In genomic region chrX:120238947-120239346, GRCh38 we compare ENCODE assay signal across 19 cellular contexts.
"Had no signal": no experiment of that assay in that cellular context is flagged by ENCODE, and none has a peak within 500 bp of the region (broad histone marks: within the 10 kb centered on the region; RNA-seq: fewer than 3 reads in every experiment).

No MANE protein-coding gene starts in this region.

- H3K27me3 ChIP-seq: esophagus squamous epithelium, tibial artery had no signal

- ATAC-seq: activated T-cell treated with anti-CD3 and anti-CD28 coated beads, Interleukin-2, amount 50 U/mL, for 72 hours; left ventricle myocardium superior; naive thymus-derived CD4-positive, alpha-beta T cell; sciatic nerve had no signal

- H3K4me3 Mint-ChIP-seq: activated T-cell treated with anti-CD3 and anti-CD28 coated beads, Interleukin-2, amount 50 U/mL, for 72 hours; immature natural killer cell; naive thymus-derived CD4-positive, alpha-beta T cell had no signal

- H3K36me3 ChIP-seq: tibial artery, WERI-Rb-1 had no signal

- H3K9me3 Mint-ChIP-seq: activated T-cell treated with anti-CD3 and anti-CD28 coated beads, Interleukin-2, amount 50 U/mL, for 72 hours; immature natural killer cell; naive thymus-derived CD4-positive, alpha-beta T cell had no signal

- H3K27ac ChIP-seq: esophagus squamous epithelium, tibial artery, WERI-Rb-1 had no signal

- FAIRE-seq: endothelial cell of umbilical vein had no signal

- H3K27me3 Mint-ChIP-seq: naive thymus-derived CD4-positive, alpha-beta T cell had no signal

- H3K9me3 ChIP-seq: esophagus squamous epithelium, tibial artery had no signal

- H3K4me3 ChIP-seq: esophagus squamous epithelium, tibial artery had no signal

- DNase-seq: activated CD4-positive, alpha-beta T cell treated with anti-CD3 and anti-CD28 coated beads, Interleukin-2, amount 50 U/mL, for 4 hours; activated effector memory CD4-positive, alpha-beta T cell treated with anti-CD3 and anti-CD28 coated beads, Interleukin-2, amount 50 U/mL, for 16 hours; activated naive CD4-positive, alpha-beta T cell treated with anti-CD3 and anti-CD28 coated beads, Interleukin-2, amount 50 U/mL, for 16 hours; activated T-cell treated with anti-CD3 and anti-CD28 coated beads, Interleukin-2, amount 50 U/mL, for 72 hours; aorta; dermis blood vessel endothelial cell; effector memory CD4-positive, alpha-beta T cell; esophagus squamous epithelium; immature natural killer cell; kidney glomerular epithelial cell; left ventricle myocardium superior; mesendoderm; naive thymus-derived CD4-positive, alpha-beta T cell; stimulated activated CD4-positive, alpha-beta T cell treated with anti-CD3 and anti-CD28 coated beads, Interleukin-4, amount 100 ng/mL, for 4 hours; stimulated activated naive CD4-positive, alpha-beta T cell; tibial artery; WERI-Rb-1 had no signal

- H3K27ac Mint-ChIP-seq: immature natural killer cell had no signal
